8 cellular contexts compared by ENCODE assay signal in the genomic region with DNA sequence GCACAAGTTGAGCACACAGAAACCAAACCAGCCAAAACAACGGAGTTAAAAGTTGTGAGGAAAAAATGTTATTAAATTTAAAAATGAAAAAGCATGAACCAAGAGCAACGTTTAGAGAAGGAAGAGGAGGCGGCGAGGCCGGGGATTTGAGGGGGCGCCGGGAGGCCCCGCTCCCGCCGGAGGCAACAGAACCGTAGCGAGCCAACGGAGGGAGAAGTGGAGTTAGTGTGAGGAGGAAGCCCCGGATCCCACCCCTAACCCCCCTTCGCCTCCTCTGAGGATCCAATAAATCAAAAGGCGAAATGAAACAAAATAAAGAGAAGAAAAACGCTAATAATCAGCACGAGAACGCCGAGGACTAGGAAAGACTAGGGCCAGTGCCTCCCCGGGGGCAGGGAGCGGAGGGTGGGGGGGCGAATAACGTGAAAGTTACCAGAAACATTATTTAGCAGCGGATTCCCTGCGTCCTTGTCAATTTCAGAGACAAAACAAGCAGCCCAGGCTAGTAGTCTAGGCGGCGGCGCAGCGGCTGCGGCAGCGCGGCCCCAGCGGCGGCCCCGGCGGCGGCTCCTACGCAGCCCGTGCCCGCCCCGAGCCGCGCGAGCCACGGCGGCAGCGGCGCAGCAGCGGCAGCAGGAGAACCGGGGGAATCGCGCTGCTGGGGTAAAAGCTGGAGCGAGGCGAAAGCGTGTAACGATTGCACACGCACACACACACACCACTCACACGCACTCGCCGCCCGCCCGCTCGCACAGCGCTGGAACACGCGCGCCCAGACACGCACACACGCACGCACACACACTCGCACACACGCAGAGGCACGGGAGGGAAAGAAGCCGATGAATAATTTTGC. TPM values are rescaled to one million over a fixed set of nuclear protein-coding genes. Genes with fewer than 3 reads are reported as not detected.
DNase-seq lines count a peak whose midpoint lies in the region; ATAC-seq and TF ChIP-seq lines count a peak whose summit lies in the region.

No MANE protein-coding gene starts in this region.

- no peak for TF ChIP-seq CTCF in CD14-positive monocyte (IDR thresholded peaks at IDR 0.05)

- H3K4me1 Mint-ChIP-seq in CD14-positive monocyte, result peaks cover 50% of the 10 kb centered on the region
- peaks cover 43% of the 10 kb centered on the region for H3K4me1 Mint-ChIP-seq in activated naive CD8-positive, alpha-beta T cell treated with anti-CD3 and anti-CD28 coated beads, Interleukin-2, amount 50 U/mL, for 24 hours

- under 1% methylated on average over 75 of the region's 75 CpGs for WGBS in right cardiac atrium

- H3K4me3 Mint-ChIP-seq in CD14-positive monocyte, result peak overlapping the region; percentile 72 to 100
- H3K4me3 Mint-ChIP-seq in activated naive CD8-positive, alpha-beta T cell treated with anti-CD3 and anti-CD28 coated beads, Interleukin-2, amount 50 U/mL, for 24 hours, result peak overlapping the region; percentile 75

- DNase-seq in CD14-positive monocyte (ENCODE audit: low spot score) (no peak), M059J (ENCODE audit: low read depth) (peak; percentile 39), right cardiac atrium (peak; percentile 41 to 80 (median 77)), putamen (ENCODE audit: low spot score) (peak; percentile 66), H4 (ENCODE audit: low spot score) (no peak), middle frontal gyrus (ENCODE audit: extremely low spot score, low spot score) (no peak)
- peak; percentile 23 for DNase-seq in activated naive CD8-positive, alpha-beta T cell treated with anti-CD3 and anti-CD28 coated beads, Interleukin-2, amount 50 U/mL, for 24 hours

- peaks cover 4% of the 10 kb centered on the region for H3K4me1 ChIP-seq in right cardiac atrium (ENCODE audit: control insufficient read depth, insufficient read depth, low read length)

- H3K9me3 Mint-ChIP-seq in CD14-positive monocyte, result peaks cover 7 to 68% (median 57%) of the 10 kb centered on the region in 7 donors
- peaks cover 7% of the 10 kb centered on the region for H3K9me3 Mint-ChIP-seq in activated naive CD8-positive, alpha-beta T cell treated with anti-CD3 and anti-CD28 coated beads, Interleukin-2, amount 50 U/mL, for 24 hours

- H3K9me3 ChIP-seq in right cardiac atrium (ENCODE audit: control insufficient read depth, low read length), result no peaks in the 10 kb centered on the region

- H3K27ac Mint-ChIP-seq in CD14-positive monocyte, result peak overlapping the region in 1 of 7 donors; percentile 22
- H3K27ac Mint-ChIP-seq in activated naive CD8-positive, alpha-beta T cell treated with anti-CD3 and anti-CD28 coated beads, Interleukin-2, amount 50 U/mL, for 24 hours, result no peak overlapping the region

- ATAC-seq in GM18909 (IDR thresholded peaks at IDR 0.05; ENCODE audit: poor library complexity, unreplicated experiment), result peak; percentile 35
- peak; percentile 52 for ATAC-seq in activated naive CD8-positive, alpha-beta T cell treated with anti-CD3 and anti-CD28 coated beads, Interleukin-2, amount 50 U/mL, for 24 hours
- ATAC-seq in right cardiac atrium, result no peak

- no peaks in the 10 kb centered on the region for H3K27me3 ChIP-seq in right cardiac atrium (ENCODE audit: control insufficient read depth, insufficient read depth)

- intact Hi-C loops in CD14-positive monocyte (cut with micrococcal nuclease) (no loop called here), right cardiac atrium (cut with DNase I) (loop anchor here in 1 of 4 donors (10.0 kb wide), 1 partner anchor 84 kb away; no protein-coding TSS in a partner anchor)

- H3K4me3 ChIP-seq in right cardiac atrium (ENCODE audit: low read length), result peak overlapping the region; percentile 97

- peaks cover 96 to 98% (median 97%) of the 10 kb centered on the region in 3 donors for H3K27me3 Mint-ChIP-seq in CD14-positive monocyte (ENCODE audit: low read depth in 3 of 3)
- peaks cover 89% of the 10 kb centered on the region for H3K27me3 Mint-ChIP-seq in activated naive CD8-positive, alpha-beta T cell treated with anti-CD3 and anti-CD28 coated beads, Interleukin-2, amount 50 U/mL, for 24 hours

- H3K36me3 Mint-ChIP-seq in CD14-positive monocyte, result peaks cover 9 to 17% of the 10 kb centered on the region in 2 donors
- peaks cover 5% of the 10 kb centered on the region for H3K36me3 Mint-ChIP-seq in activated naive CD8-positive, alpha-beta T cell treated with anti-CD3 and anti-CD28 coated beads, Interleukin-2, amount 50 U/mL, for 24 hours (ENCODE audit: low read depth)

- H3K27ac ChIP-seq in right cardiac atrium (ENCODE audit: low read length), result peak overlapping the region; percentile 90

RNA-seq across cellular contexts. Expression of a gene that starts 1.7 kb away (rescaled TPM):
- polyA plus RNA-seq in CD14-positive monocyte, result not detected
- total RNA-seq in M059J (2014; rRNA removed; shearing (Covaris generic)), result 27.7 and 32.9 TPM in 2 replicates
- 10 to 100 TPM; 28.9 to 33.4 (median 31.0) TPM for total RNA-seq in right cardiac atrium
- polyA plus RNA-seq in right cardiac atrium, result 14.8 TPM
- total RNA-seq in H4 (2014; rRNA removed; shearing (Covaris generic)), result 13.0 and 28.0 TPM in 2 replicates

Comparison
In these comparisons a context has a peak if more than half of its experiments do, and no peak if none do; other contexts are left out.
1. DNase-seq: peak in M059J (single experiment), activated naive CD8-positive, alpha-beta T cell treated with anti-CD3 and anti-CD28 coated beads, Interleukin-2, amount 50 U/mL, for 24 hours (single experiment), right cardiac atrium (3 of 3) and putamen (single experiment); none in CD14-positive monocyte (single experiment), H4 (single experiment) and middle frontal gyrus (single experiment).
2. ATAC-seq: peak in GM18909 (single experiment) and activated naive CD8-positive, alpha-beta T cell treated with anti-CD3 and anti-CD28 coated beads, Interleukin-2, amount 50 U/mL, for 24 hours (single experiment); none in right cardiac atrium (0 of 2).